ENCODE assay signal across 1 cellular context in the genomic region with DNA sequence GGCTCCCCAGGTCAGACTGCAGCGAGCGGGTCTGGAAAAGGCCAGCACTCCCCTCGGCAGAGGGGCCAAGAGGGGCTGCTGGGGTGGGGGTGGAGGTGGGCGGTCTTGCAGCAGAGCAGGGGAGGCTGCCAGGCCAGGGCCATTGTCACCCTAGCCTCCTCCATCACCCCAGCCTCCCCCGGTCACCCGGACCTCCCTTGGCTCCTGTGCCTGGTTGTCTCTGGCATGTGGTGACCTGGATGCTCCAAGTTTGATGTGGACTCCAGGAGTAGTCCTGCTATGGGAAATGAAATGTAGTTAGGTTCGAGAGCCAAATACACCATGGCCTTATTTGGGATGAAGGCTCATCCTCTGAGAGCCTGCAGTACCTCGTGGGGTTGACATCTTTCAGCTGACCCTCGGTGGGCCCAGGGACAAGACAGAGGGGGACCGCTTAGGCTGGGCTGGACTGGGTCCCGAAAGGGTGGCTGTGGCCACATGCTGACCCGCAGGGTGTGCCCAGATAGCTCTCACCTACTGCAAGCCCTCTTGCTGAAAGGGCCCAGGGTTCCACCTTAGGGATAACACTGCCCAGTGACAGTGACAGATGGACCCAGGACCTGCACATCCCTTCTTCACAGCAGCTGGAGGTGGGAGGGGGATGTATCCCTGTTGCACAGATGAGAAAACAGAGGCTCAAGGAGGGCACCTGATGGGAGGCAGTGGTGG.
TF ChIP-seq lines count a peak whose summit lies in the region.

No MANE protein-coding gene starts in this region.

TF ChIP-seq in HepG2, 621 proteins besides CTCF, POLR2A, EP300 and RAD21:
- TF ChIP-seq, protein P1, sequence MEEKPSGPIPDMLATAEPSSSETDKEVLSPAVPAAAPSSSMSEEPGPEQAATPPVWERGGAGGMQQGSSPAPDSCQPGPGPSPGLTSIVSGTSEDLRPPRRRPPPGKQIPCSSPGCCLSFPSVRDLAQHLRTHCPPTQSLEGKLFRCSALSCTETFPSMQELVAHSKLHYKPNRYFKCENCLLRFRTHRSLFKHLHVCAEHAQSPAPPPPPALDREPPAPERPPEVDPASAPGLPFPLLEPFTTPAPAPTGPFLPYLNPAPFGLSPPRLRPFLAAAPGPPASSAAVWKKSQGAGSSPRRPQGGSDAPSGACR (CRISPR knock-in tag; IDR thresholded peaks at IDR 0.05) = no peak
- TF ChIP-seq, protein P2, sequence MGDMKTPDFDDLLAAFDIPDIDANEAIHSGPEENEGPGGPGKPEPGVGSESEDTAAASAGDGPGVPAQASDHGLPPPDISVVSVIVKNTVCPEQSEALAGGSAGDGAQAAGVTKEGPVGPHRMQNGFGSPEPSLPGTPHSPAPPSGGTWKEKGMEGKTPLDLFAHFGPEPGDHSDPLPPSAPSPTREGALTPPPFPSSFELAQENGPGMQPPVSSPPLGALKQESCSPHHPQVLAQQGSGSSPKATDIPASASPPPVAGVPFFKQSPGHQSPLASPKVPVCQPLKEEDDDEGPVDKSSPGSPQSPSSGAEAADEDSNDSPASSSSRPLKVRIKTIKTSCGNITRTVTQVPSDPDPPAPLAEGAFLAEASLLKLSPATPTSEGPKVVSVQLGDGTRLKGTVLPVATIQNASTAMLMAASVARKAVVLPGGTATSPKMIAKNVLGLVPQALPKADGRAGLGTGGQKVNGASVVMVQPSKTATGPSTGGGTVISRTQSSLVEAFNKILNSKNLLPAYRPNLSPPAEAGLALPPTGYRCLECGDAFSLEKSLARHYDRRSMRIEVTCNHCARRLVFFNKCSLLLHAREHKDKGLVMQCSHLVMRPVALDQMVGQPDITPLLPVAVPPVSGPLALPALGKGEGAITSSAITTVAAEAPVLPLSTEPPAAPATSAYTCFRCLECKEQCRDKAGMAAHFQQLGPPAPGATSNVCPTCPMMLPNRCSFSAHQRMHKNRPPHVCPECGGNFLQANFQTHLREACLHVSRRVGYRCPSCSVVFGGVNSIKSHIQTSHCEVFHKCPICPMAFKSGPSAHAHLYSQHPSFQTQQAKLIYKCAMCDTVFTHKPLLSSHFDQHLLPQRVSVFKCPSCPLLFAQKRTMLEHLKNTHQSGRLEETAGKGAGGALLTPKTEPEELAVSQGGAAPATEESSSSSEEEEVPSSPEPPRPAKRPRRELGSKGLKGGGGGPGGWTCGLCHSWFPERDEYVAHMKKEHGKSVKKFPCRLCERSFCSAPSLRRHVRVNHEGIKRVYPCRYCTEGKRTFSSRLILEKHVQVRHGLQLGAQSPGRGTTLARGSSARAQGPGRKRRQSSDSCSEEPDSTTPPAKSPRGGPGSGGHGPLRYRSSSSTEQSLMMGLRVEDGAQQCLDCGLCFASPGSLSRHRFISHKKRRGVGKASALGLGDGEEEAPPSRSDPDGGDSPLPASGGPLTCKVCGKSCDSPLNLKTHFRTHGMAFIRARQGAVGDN (CRISPR knock-in tag; IDR thresholded peaks at IDR 0.05) = no peak
- TF ChIP-seq ZNF275 (CRISPR knock-in tag; IDR thresholded peaks at IDR 0.05; ENCODE audit: borderline replicate concordance) (no peak), ZNF609 (CRISPR knock-in tag; IDR thresholded peaks at IDR 0.05; ENCODE audit: borderline replicate concordance) (no peak), HNF4A (CRISPR knock-in tag; IDR thresholded peaks at IDR 0.05) (no peak), ZNF225 (CRISPR knock-in tag; IDR thresholded peaks at IDR 0.05) (no peak), ZNF430 (CRISPR knock-in tag; IDR thresholded peaks at IDR 0.05) (no peak), ZNF616 (CRISPR knock-in tag; IDR thresholded peaks at IDR 0.05; ENCODE audit: low read depth) (no peak), ZSCAN21 (CRISPR knock-in tag; IDR thresholded peaks at IDR 0.05; ENCODE audit: borderline replicate concordance) (no peak), ZNF431 (CRISPR knock-in tag; IDR thresholded peaks at IDR 0.05; ENCODE audit: borderline replicate concordance, low read depth) (no peak), RELA (CRISPR knock-in tag; IDR thresholded peaks at IDR 0.05) (no peak), HNRNPL (IDR thresholded peaks at IDR 0.05; ENCODE audit: low read depth, low read length) (no peak), GPN1 (CRISPR knock-in tag; IDR thresholded peaks at IDR 0.05; ENCODE audit: borderline replicate concordance) (no peak), JDP2 (CRISPR knock-in tag; IDR thresholded peaks at IDR 0.05; ENCODE audit: borderline replicate concordance) (no peak), ZNF781 (CRISPR knock-in tag; IDR thresholded peaks at IDR 0.05; ENCODE audit: borderline replicate concordance, not compliant biosample characterization) (no peak), HCFC1 (IDR thresholded peaks at IDR 0.05; ENCODE audit: low read depth, low read length) (no peak), PRDM10 (CRISPR knock-in tag; IDR thresholded peaks at IDR 0.05; ENCODE audit: low read depth) (no peak)
- TF ChIP-seq, protein P3, sequence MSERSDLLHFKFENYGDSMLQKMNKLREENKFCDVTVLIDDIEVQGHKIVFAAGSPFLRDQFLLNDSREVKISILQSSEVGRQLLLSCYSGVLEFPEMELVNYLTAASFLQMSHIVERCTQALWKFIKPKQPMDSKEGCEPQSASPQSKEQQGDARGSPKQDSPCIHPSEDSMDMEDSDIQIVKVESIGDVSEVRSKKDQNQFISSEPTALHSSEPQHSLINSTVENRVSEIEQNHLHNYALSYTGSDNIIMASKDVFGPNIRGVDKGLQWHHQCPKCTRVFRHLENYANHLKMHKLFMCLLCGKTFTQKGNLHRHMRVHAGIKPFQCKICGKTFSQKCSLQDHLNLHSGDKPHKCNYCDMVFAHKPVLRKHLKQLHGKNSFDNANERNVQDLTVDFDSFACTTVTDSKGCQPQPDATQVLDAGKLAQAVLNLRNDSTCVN (CRISPR knock-in tag; IDR thresholded peaks at IDR 0.05; ENCODE audit: borderline replicate concordance) = no peak
- TF ChIP-seq, protein P4, sequence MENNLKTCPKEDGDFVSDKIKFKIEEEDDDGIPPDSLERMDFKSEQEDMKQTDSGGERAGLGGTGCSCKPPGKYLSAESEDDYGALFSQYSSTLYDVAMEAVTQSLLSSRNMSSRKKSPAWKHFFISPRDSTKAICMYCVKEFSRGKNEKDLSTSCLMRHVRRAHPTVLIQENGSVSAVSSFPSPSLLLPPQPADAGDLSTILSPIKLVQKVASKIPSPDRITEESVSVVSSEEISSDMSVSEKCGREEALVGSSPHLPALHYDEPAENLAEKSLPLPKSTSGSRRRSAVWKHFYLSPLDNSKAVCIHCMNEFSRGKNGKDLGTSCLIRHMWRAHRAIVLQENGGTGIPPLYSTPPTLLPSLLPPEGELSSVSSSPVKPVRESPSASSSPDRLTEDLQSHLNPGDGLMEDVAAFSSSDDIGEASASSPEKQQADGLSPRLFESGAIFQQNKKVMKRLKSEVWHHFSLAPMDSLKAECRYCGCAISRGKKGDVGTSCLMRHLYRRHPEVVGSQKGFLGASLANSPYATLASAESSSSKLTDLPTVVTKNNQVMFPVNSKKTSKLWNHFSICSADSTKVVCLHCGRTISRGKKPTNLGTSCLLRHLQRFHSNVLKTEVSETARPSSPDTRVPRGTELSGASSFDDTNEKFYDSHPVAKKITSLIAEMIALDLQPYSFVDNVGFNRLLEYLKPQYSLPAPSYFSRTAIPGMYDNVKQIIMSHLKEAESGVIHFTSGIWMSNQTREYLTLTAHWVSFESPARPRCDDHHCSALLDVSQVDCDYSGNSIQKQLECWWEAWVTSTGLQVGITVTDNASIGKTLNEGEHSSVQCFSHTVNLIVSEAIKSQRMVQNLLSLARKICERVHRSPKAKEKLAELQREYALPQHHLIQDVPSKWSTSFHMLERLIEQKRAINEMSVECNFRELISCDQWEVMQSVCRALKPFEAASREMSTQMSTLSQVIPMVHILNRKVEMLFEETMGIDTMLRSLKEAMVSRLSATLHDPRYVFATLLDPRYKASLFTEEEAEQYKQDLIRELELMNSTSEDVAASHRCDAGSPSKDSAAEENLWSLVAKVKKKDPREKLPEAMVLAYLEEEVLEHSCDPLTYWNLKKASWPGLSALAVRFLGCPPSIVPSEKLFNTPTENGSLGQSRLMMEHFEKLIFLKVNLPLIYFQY (CRISPR knock-in tag; IDR thresholded peaks at IDR 0.05; ENCODE audit: borderline replicate concordance) = no peak
TF ChIP-seq in HepG2: peak in this region for 0.
